ENCODE assay signal across 27 cellular contexts in the genomic region with DNA sequence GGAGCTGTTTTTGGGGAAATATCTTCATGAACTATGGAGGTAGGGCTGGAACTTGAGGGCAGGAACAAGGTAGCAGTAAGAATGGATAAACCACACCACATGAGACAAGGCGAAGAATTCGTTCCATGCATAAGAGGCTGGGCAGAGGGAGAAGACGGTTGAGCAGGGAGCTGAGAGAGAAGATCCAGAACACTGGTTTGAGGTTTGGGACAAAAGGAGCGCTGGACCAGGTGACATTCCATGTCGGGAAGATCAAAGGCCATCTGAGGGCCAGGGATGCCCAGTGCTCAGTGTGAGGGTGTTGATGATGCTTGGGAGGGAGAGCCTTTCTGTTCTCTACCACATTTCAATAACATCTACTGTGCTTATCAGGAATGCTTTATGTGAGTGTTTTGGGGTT. TPM values are rescaled to one million over a fixed set of nuclear protein-coding genes. Genes with fewer than 3 reads are reported as not detected.
"Had no signal": no experiment of that assay in that cellular context is flagged by ENCODE, and none has a peak within 500 bp of the region (broad histone marks: within the 10 kb centered on the region; RNA-seq: fewer than 3 reads in every experiment).

No MANE protein-coding gene starts in this region.

- H3K36me3 ChIP-seq: gastroesophageal sphincter, heart left ventricle, left ventricle myocardium inferior, sigmoid colon, tibial artery, vagina had no signal

- H3K4me3 ChIP-seq: coronary artery, gastroesophageal sphincter, heart left ventricle, left ventricle myocardium inferior, sigmoid colon, tibial artery, vagina had no signal

- H3K4me3 Mint-ChIP-seq: activated CD4-positive, alpha-beta T cell treated with anti-CD3 and anti-CD28 coated beads for 36 hours; activated naive CD8-positive, alpha-beta T cell; activated T-helper 1 cell treated with anti-CD3 and anti-CD28 coated beads, Interleukin-12 subunit alpha, Interleukin-12 subunit beta, Interleukin-2, Interleukin-4 antibody, amounts not matched to agents 30 ng/mL and 10 ng/mL and 1 ng/mL, durations not matched to agents 14 hours and 24 hours and 36 hours; naive B cell; WTC11 had no signal

- H3K27me3 Mint-ChIP-seq: activated CD4-positive, alpha-beta T cell treated with anti-CD3 and anti-CD28 coated beads for 36 hours; brain had no signal

- H3K27ac Mint-ChIP-seq: activated CD4-positive, alpha-beta T cell treated with anti-CD3 and anti-CD28 coated beads for 36 hours; activated naive CD8-positive, alpha-beta T cell; activated T-helper 1 cell treated with anti-CD3 and anti-CD28 coated beads, Interleukin-12 subunit alpha, Interleukin-12 subunit beta, Interleukin-2, Interleukin-4 antibody, amounts not matched to agents 30 ng/mL and 10 ng/mL and 1 ng/mL, durations not matched to agents 14 hours and 24 hours and 36 hours; naive B cell; WTC11 had no signal

- H2AFZ ChIP-seq: parathyroid adenoma had no signal

- H3K4me1 ChIP-seq: gastroesophageal sphincter, parathyroid adenoma, vagina had no signal

- H3K9me3 Mint-ChIP-seq: activated T-helper 1 cell treated with anti-CD3 and anti-CD28 coated beads, Interleukin-12 subunit alpha, Interleukin-12 subunit beta, Interleukin-2, Interleukin-4 antibody, amounts not matched to agents 30 ng/mL and 10 ng/mL and 1 ng/mL, durations not matched to agents 14 hours and 24 hours and 36 hours; brain; naive B cell; WTC11 had no signal

- H3K9me3 ChIP-seq: gastroesophageal sphincter, heart left ventricle, left ventricle myocardium inferior, sigmoid colon, tibial artery, vagina had no signal

- H3K9ac ChIP-seq: parathyroid adenoma had no signal

- H3K27ac ChIP-seq: coronary artery, gastroesophageal sphincter, left ventricle myocardium inferior, parathyroid adenoma, sigmoid colon, tibial artery, vagina had no signal

- H3K36me3 Mint-ChIP-seq: brain, naive B cell, WTC11 had no signal

- H3K27me3 ChIP-seq: gastroesophageal sphincter, heart left ventricle, sigmoid colon, tibial artery, vagina had no signal

- ATAC-seq: activated CD4-positive, alpha-beta T cell treated with anti-CD3 and anti-CD28 coated beads for 36 hours; esophagus mucosa; gastroesophageal sphincter; WTC11 had no signal

- H3K4me1 Mint-ChIP-seq: activated CD4-positive, alpha-beta T cell treated with anti-CD3 and anti-CD28 coated beads for 36 hours; naive B cell had no signal

- DNase-seq: activated CD4-positive, alpha-beta T cell treated with anti-CD3 and anti-CD28 coated beads for 36 hours; activated CD4-positive, alpha-beta T cell treated with anti-CD3 and anti-CD28 coated beads, Interleukin-2, amount 50 U/mL, for 48 hours; activated gamma-delta T cell treated with Interleukin-2 at 50 U/mL for 16 hours; activated T-cell treated with anti-CD3 and anti-CD28 coated beads for 4 hours; central memory CD4-positive, alpha-beta T cell; effector CD4-positive, alpha-beta T cell; heart left ventricle; left ventricle myocardium inferior; mammary epithelial cell; naive B cell; sigmoid colon; stimulated activated CD4-positive, alpha-beta T cell treated with anti-CD3 and anti-CD28 coated beads, Interleukin-12 subunit alpha, Interleukin-12 subunit beta, amount 100 ng/mL, for 4 hours; stimulated activated CD4-positive, alpha-beta T cell treated with anti-CD3 and anti-CD28 coated beads, Interleukin-1b, Interleukin-23, amount 100 ng/mL, for 48 hours; stimulated activated CD8-positive, alpha-beta memory T cell treated with anti-CD3 and anti-CD28 coated beads, Interleukin-4, amount 100 ng/mL, for 48 hours; stimulated activated naive CD4-positive, alpha-beta T cell; SW 1271; tibial artery had no signal

RNA-seq across cellular contexts. Expression of a gene that starts 52.8 kb away (rescaled TPM):
- total RNA-seq: activated CD4-positive, alpha-beta T cell treated with anti-CD3 and anti-CD28 coated beads for 36 hours; activated T-helper 1 cell treated with anti-CD3 and anti-CD28 coated beads, Interleukin-12 subunit alpha, Interleukin-12 subunit beta, Interleukin-2, Interleukin-4 antibody, amounts not matched to agents 30 ng/mL and 10 ng/mL and 1 ng/mL, durations not matched to agents 14 hours and 24 hours and 36 hours; T-helper 2 cell treated with Interferon-gamma antibody and Interleukin-4, amounts not matched to agents 100 ng/mL and 5 ng/mL, for 36 hours had no signal
